7 cellular contexts compared by ENCODE assay signal in genomic region chr2:156430978-156431358, GRCh38. TPM values are rescaled to one million over a fixed set of nuclear protein-coding genes. Genes with fewer than 3 reads are reported as not detected.
DNase-seq lines count a peak whose midpoint lies in the region; ATAC-seq and TF ChIP-seq lines count a peak whose summit lies in the region.

No MANE protein-coding gene starts in this region.

- no peak for TF ChIP-seq CTCF in choroid plexus epithelial cell (conservative IDR thresholded peaks at IDR 0.05; ENCODE audit: low read depth, low read length)
- no peak for TF ChIP-seq CTCF in glutamatergic neuron (IDR thresholded peaks at IDR 0.05; ENCODE audit: partially characterized antibody, unreplicated experiment)

- no peaks in the 10 kb centered on the region for H3K27me3 Mint-ChIP-seq in stimulated activated memory B cell treated with anti-CD40 and anti-IgM and Interleukin-4, amounts not matched to agents 10 μg/mL and 1 μg/mL and 100 μg/mL, for 72 hours
- H3K27me3 Mint-ChIP-seq in glutamatergic neuron (ENCODE audit: unreplicated experiment), result peaks cover 2% of the 10 kb centered on the region

- H3K4me3 Mint-ChIP-seq in stimulated activated memory B cell treated with anti-CD40 and anti-IgM and Interleukin-4, amounts not matched to agents 10 μg/mL and 1 μg/mL and 100 μg/mL, for 72 hours, result peak overlapping the region; percentile 12
- H3K4me3 Mint-ChIP-seq in glutamatergic neuron (ENCODE audit: unreplicated experiment), result no peak overlapping the region

- DNase-seq in MV-4-11 (lab: John Stamatoyannopoulos, UW) (peak; percentile 91), choroid plexus epithelial cell (ENCODE audit: low read depth) (peak; percentile 84), caudate nucleus (lab: John Stamatoyannopoulos, UW) (no peak), glutamatergic neuron (no peak)

- H3K4me3 ChIP-seq in choroid plexus epithelial cell (ENCODE audit: low read depth, low read length), result no peak overlapping the region

- H3K9me3 Mint-ChIP-seq in stimulated activated memory B cell treated with anti-CD40 and anti-IgM and Interleukin-4, amounts not matched to agents 10 μg/mL and 1 μg/mL and 100 μg/mL, for 72 hours, result no peaks in the 10 kb centered on the region
- H3K9me3 Mint-ChIP-seq in glutamatergic neuron (ENCODE audit: unreplicated experiment), result no peaks in the 10 kb centered on the region

- ATAC-seq in GM18868 (IDR thresholded peaks at IDR 0.05; ENCODE audit: unreplicated experiment) (peak; percentile 67), HG02623 (IDR thresholded peaks at IDR 0.05; ENCODE audit: unreplicated experiment) (peak; percentile 65)
- peak; percentile 62 for ATAC-seq in stimulated activated memory B cell treated with anti-CD40 and anti-IgM and Interleukin-4, amounts not matched to agents 10 μg/mL and 1 μg/mL and 100 μg/mL, for 72 hours

- no peak overlapping the region for H3K27ac ChIP-seq in caudate nucleus (ENCODE audit: low read depth, low read length)

- no peaks in the 10 kb centered on the region for H3K36me3 Mint-ChIP-seq in stimulated activated memory B cell treated with anti-CD40 and anti-IgM and Interleukin-4, amounts not matched to agents 10 μg/mL and 1 μg/mL and 100 μg/mL, for 72 hours
- no peaks in the 10 kb centered on the region for H3K36me3 Mint-ChIP-seq in glutamatergic neuron (ENCODE audit: unreplicated experiment)

- peaks cover 17% of the 10 kb centered on the region for H3K4me1 Mint-ChIP-seq in stimulated activated memory B cell treated with anti-CD40 and anti-IgM and Interleukin-4, amounts not matched to agents 10 μg/mL and 1 μg/mL and 100 μg/mL, for 72 hours
- H3K4me1 Mint-ChIP-seq in glutamatergic neuron (ENCODE audit: low read depth, unreplicated experiment), result peaks cover 4% of the 10 kb centered on the region

- H3K27ac Mint-ChIP-seq in stimulated activated memory B cell treated with anti-CD40 and anti-IgM and Interleukin-4, amounts not matched to agents 10 μg/mL and 1 μg/mL and 100 μg/mL, for 72 hours, result peak overlapping the region; percentile 80
- H3K27ac Mint-ChIP-seq in glutamatergic neuron (ENCODE audit: unreplicated experiment), result no peak overlapping the region

RNA-seq across cellular contexts. Expression of gene GPD2, which starts 5.2 kb away (rescaled TPM):
- total RNA-seq in glutamatergic neuron (ENCODE audit: unreplicated experiment), result 26.2 TPM

Comparison
In these comparisons a context has a peak if more than half of its experiments do, and no peak if none do; other contexts are left out.
1. DNase-seq: peak in MV-4-11 (single experiment) and choroid plexus epithelial cell (single experiment); none in caudate nucleus (0 of 61) and glutamatergic neuron (single experiment).
2. Peak in every context shown above with its lines, with median percentiles within 50 percentile points of each other: ATAC-seq.